ENCODE assay signal across 1 cellular context in the genomic region with DNA sequence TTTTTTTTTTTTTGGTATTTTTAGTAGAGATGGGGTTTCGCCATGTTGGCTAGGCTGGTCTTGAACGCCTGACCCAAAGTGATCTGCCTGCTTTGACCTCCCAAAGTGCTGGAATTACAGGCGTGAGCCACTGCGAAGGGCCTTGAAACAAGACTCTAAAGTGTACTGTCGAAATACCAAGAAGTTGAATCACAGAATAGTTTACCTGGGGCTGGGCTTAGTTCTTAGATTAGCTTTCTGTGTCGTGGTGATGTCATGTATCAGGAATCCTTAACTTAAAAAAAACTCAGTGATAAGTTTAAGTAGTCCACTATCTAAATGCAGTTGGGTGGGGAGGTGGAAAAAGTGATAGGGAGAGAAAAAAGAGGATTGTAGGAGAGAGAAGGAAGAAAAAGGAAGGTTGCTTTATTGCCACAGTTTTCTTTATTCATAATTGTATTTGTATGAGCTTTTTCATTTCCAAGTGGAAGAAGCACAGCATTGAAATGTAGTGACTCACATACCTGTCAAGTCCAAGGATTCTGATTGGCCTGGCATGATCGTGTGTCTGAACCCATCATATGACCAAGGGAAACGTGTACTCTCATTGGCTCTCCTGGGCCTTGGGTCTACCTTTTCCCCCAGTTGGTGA.
TF ChIP-seq lines count a peak whose summit lies in the region.

No MANE protein-coding gene starts in this region.

TF ChIP-seq in GM23338, 12 proteins besides CTCF, POLR2A, EP300 and RAD21 (continued from another document):
- TF ChIP-seq, protein P1, sequence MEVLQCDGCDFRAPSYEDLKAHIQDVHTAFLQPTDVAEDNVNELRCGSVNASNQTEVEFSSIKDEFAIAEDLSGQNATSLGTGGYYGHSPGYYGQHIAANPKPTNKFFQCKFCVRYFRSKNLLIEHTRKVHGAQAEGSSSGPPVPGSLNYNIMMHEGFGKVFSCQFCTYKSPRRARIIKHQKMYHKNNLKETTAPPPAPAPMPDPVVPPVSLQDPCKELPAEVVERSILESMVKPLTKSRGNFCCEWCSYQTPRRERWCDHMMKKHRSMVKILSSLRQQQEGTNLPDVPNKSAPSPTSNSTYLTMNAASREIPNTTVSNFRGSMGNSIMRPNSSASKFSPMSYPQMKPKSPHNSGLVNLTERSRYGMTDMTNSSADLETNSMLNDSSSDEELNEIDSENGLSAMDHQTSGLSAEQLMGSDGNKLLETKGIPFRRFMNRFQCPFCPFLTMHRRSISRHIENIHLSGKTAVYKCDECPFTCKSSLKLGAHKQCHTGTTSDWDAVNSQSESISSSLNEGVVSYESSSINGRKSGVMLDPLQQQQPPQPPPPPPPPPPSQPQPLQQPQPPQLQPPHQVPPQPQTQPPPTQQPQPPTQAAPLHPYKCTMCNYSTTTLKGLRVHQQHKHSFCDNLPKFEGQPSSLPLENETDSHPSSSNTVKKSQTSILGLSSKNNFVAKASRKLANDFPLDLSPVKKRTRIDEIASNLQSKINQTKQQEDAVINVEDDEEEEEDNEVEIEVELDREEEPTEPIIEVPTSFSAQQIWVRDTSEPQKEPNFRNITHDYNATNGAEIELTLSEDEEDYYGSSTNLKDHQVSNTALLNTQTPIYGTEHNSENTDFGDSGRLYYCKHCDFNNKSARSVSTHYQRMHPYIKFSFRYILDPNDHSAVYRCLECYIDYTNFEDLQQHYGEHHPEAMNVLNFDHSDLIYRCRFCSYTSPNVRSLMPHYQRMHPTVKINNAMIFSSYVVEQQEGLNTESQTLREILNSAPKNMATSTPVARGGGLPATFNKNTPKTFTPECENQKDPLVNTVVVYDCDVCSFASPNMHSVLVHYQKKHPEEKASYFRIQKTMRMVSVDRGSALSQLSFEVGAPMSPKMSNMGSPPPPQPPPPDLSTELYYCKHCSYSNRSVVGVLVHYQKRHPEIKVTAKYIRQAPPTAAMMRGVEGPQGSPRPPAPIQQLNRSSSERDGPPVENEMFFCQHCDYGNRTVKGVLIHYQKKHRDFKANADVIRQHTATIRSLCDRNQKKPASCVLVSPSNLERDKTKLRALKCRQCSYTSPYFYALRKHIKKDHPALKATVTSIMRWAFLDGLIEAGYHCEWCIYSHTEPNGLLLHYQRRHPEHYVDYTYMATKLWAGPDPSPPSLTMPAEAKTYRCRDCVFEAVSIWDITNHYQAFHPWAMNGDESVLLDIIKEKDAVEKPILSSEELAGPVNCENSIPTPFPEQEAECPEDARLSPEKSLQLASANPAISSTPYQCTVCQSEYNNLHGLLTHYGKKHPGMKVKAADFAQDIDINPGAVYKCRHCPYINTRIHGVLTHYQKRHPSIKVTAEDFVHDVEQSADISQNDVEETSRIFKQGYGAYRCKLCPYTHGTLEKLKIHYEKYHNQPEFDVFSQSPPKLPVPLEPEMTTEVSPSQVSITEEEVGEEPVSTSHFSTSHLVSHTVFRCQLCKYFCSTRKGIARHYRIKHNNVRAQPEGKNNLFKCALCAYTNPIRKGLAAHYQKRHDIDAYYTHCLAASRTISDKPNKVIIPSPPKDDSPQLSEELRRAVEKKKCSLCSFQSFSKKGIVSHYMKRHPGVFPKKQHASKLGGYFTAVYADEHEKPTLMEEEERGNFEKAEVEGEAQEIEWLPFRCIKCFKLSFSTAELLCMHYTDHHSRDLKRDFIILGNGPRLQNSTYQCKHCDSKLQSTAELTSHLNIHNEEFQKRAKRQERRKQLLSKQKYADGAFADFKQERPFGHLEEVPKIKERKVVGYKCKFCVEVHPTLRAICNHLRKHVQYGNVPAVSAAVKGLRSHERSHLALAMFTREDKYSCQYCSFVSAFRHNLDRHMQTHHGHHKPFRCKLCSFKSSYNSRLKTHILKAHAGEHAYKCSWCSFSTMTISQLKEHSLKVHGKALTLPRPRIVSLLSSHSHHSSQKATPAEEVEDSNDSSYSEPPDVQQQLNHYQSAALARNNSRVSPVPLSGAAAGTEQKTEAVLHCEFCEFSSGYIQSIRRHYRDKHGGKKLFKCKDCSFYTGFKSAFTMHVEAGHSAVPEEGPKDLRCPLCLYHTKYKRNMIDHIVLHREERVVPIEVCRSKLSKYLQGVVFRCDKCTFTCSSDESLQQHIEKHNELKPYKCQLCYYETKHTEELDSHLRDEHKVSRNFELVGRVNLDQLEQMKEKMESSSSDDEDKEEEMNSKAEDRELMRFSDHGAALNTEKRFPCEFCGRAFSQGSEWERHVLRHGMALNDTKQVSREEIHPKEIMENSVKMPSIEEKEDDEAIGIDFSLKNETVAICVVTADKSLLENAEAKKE (CRISPR knock-in tag; IDR thresholded peaks at IDR 0.05), result no peak
- TF ChIP-seq POLR2AphosphoS5 (IDR thresholded peaks at IDR 0.05; ENCODE audit: low read depth) (no peak), EZH2phosphoT487 (IDR thresholded peaks at IDR 0.05; ENCODE audit: unreplicated experiment) (no peak), CREB1 (CRISPR knock-in tag; IDR thresholded peaks at IDR 0.05; ENCODE audit: low read depth) (no peak), ZNF114 (CRISPR knock-in tag; IDR thresholded peaks at IDR 0.05) (no peak), ZNF331 (CRISPR knock-in tag; IDR thresholded peaks at IDR 0.05; ENCODE audit: low read depth) (no peak)
